ENCODE assay signal across 11 cellular contexts in genomic region chr19:42424345-42424707, GRCh38. TPM values are rescaled to one million over a fixed set of nuclear protein-coding genes. Genes with fewer than 3 reads are reported as not detected.
A peak's percentile ranks its signal among the peaks of the same experiment; 100 is the strongest.
DNase-seq lines count a peak whose midpoint lies in the region; ATAC-seq, FAIRE-seq and TF ChIP-seq lines count a peak whose summit lies in the region.
"Had no signal": no experiment of that assay in that cellular context is flagged by ENCODE, and none has a peak within 500 bp of the region (broad histone marks: within the 10 kb centered on the region; RNA-seq: fewer than 3 reads in every experiment).

No MANE protein-coding gene starts in this region.

- no peaks in the 10 kb centered on the region for H4K20me1 ChIP-seq in astrocyte (ENCODE audit: insufficient read depth, low read length)

- peaks cover 5% of the 10 kb centered on the region for H3K36me3 Mint-ChIP-seq in activated naive CD4-positive, alpha-beta T cell treated with anti-CD3 and anti-CD28 coated beads for 36 hours (ENCODE audit: low read depth)
- H3K36me3 Mint-ChIP-seq in astrocyte (ENCODE audit: low read depth, unreplicated experiment): peaks cover 3% of the 10 kb centered on the region
- peaks cover 3% of the 10 kb centered on the region for H3K36me3 Mint-ChIP-seq in memory B cell
- peaks cover 6% of the 10 kb centered on the region for H3K36me3 Mint-ChIP-seq in type B pancreatic cell

- CTCF ChIA-PET in activated naive CD4-positive, alpha-beta T cell treated with anti-CD3 and anti-CD28 coated beads for 36 hours (lab: Charles Lee): interaction anchor here (0.8 to 3.2 kb wide), 3 partner anchors 9 to 17 kb away, joined by 4 to 15 read pairs (median 12); no protein-coding TSS in a partner anchor

- DNase-seq in activated naive CD4-positive, alpha-beta T cell treated with anti-CD3 and anti-CD28 coated beads for 36 hours: no peak
- no peak for DNase-seq in activated naive CD4-positive, alpha-beta T cell (lab: John Stamatoyannopoulos, UW)
- no peak for DNase-seq in astrocyte (ENCODE audit: low read depth)
- DNase-seq in memory B cell (ENCODE audit: low spot score in 2 of 2): no peak
- no peak for DNase-seq in type B pancreatic cell (ENCODE audit: extremely low spot score, unreplicated experiment)
- no peak for DNase-seq in NCI-H2227 (lab: John Stamatoyannopoulos, UW; ENCODE audit: unreplicated experiment)

- no peaks in the 10 kb centered on the region for H3K36me3 ChIP-seq in astrocyte (ENCODE audit: insufficient read depth, low read length)
- H3K36me3 ChIP-seq: tibial nerve had no signal

- H3K9me3 Mint-ChIP-seq in activated naive CD4-positive, alpha-beta T cell treated with anti-CD3 and anti-CD28 coated beads for 36 hours: no peaks in the 10 kb centered on the region
- H3K9me3 Mint-ChIP-seq in astrocyte (ENCODE audit: unreplicated experiment): no peaks in the 10 kb centered on the region
- no peaks in the 10 kb centered on the region for H3K9me3 Mint-ChIP-seq in memory B cell
- H3K9me3 Mint-ChIP-seq in type B pancreatic cell: no peaks in the 10 kb centered on the region

- peaks cover 6% of the 10 kb centered on the region for H3K9me3 ChIP-seq in astrocyte (ENCODE audit: insufficient read depth, low read depth, low read length)
- H3K9me3 ChIP-seq: tibial nerve had no signal

- H3K79me2 ChIP-seq in astrocyte (ENCODE audit: insufficient read depth, low read length): no peaks in the 10 kb centered on the region

- H3K4me3 Mint-ChIP-seq in activated naive CD4-positive, alpha-beta T cell treated with anti-CD3 and anti-CD28 coated beads for 36 hours: peak overlapping the region; percentile 93
- no peak overlapping the region for H3K4me3 Mint-ChIP-seq in astrocyte (ENCODE audit: unreplicated experiment)
- peak overlapping the region; percentile 96 for H3K4me3 Mint-ChIP-seq in memory B cell
- H3K4me3 Mint-ChIP-seq in type B pancreatic cell: peak overlapping the region; percentile 97

- TF ChIP-seq CTCF in astrocyte (IDR thresholded peaks at IDR 0.05; ENCODE audit: insufficient read depth, low read depth, low read length) (no peak), type B pancreatic cell (conservative IDR thresholded peaks at IDR 0.05) (no peak)

- intact Hi-C loops in activated naive CD4-positive, alpha-beta T cell treated with anti-CD3 and anti-CD28 coated beads for 36 hours (cut with micrococcal nuclease): loop anchor here (5.0 kb wide), 2 partner anchors 97 to 317 kb away; partner anchors contain the start of gene MEGF8

- peak overlapping the region; percentile 68 for H3K4me3 ChIP-seq in astrocyte (ENCODE audit: insufficient read depth, low read depth, low read length)

- FAIRE-seq in astrocyte (lab: Jason Lieb, UNC): no peak
- FAIRE-seq: islet of Langerhans had no signal

- H3K4me1 ChIP-seq in astrocyte (ENCODE audit: insufficient read depth, low read length): peaks cover 10% of the 10 kb centered on the region

- peaks cover 2% of the 10 kb centered on the region for H3K27me3 ChIP-seq in astrocyte (ENCODE audit: insufficient read depth, low read length)

- peak overlapping the region; percentile 87 for H3K4me2 ChIP-seq in astrocyte (ENCODE audit: low read length)

- no peaks in the 10 kb centered on the region for H3K27me3 Mint-ChIP-seq in activated naive CD4-positive, alpha-beta T cell treated with anti-CD3 and anti-CD28 coated beads for 36 hours (ENCODE audit: low read depth)
- peaks cover 24% of the 10 kb centered on the region for H3K27me3 Mint-ChIP-seq in astrocyte (ENCODE audit: low read depth, unreplicated experiment)
- no peaks in the 10 kb centered on the region for H3K27me3 Mint-ChIP-seq in memory B cell
- peaks cover 7% of the 10 kb centered on the region for H3K27me3 Mint-ChIP-seq in type B pancreatic cell

- H3K9ac ChIP-seq in astrocyte (ENCODE audit: low read length): no peak overlapping the region

- no peak overlapping the region for H3K27ac Mint-ChIP-seq in activated naive CD4-positive, alpha-beta T cell treated with anti-CD3 and anti-CD28 coated beads for 36 hours
- no peak overlapping the region for H3K27ac Mint-ChIP-seq in astrocyte (ENCODE audit: unreplicated experiment)
- H3K27ac Mint-ChIP-seq in memory B cell: no peak overlapping the region
- H3K27ac Mint-ChIP-seq in type B pancreatic cell: no peak overlapping the region

- ATAC-seq in memory B cell (ENCODE audit: low read depth) (no peak), HG02588 (IDR thresholded peaks at IDR 0.05; ENCODE audit: unreplicated experiment) (no peak), HG03280 (IDR thresholded peaks at IDR 0.05; ENCODE audit: unreplicated experiment) (no peak)

- no peak overlapping the region for H3K27ac ChIP-seq in astrocyte (ENCODE audit: low read depth, low read length)

- peak overlapping the region; percentile 95 for H2AFZ ChIP-seq in astrocyte (ENCODE audit: low read depth, low read length)

- H3K4me1 Mint-ChIP-seq in activated naive CD4-positive, alpha-beta T cell treated with anti-CD3 and anti-CD28 coated beads for 36 hours (ENCODE audit: low read depth): peaks cover 32% of the 10 kb centered on the region
- H3K4me1 Mint-ChIP-seq in astrocyte (ENCODE audit: low read depth, unreplicated experiment): peaks cover 3% of the 10 kb centered on the region
- peaks cover 35% of the 10 kb centered on the region for H3K4me1 Mint-ChIP-seq in memory B cell
- H3K4me1 Mint-ChIP-seq in type B pancreatic cell (ENCODE audit: unreplicated experiment): peaks cover 28% of the 10 kb centered on the region

RNA-seq across cellular contexts. Expression of gene LIPE, which starts 2.9 kb away (rescaled TPM):
- total RNA-seq in activated naive CD4-positive, alpha-beta T cell treated with anti-CD3 and anti-CD28 coated beads for 36 hours: 10 to 100 TPM; 30.2 to 32.5 TPM
- 1.3 and 2.0 TPM in 2 replicates for total RNA-seq in astrocyte
- 6.9 and 17.9 TPM in 2 replicates for total RNA-seq in type B pancreatic cell (ENCODE audit: low replicate concordance)

RNA-seq across cellular contexts. Expression of gene CXCL17, which starts 18.4 kb away (rescaled TPM):
- total RNA-seq in activated naive CD4-positive, alpha-beta T cell treated with anti-CD3 and anti-CD28 coated beads for 36 hours: not detected
- total RNA-seq in astrocyte (not detected in 2 replicates), type B pancreatic cell (ENCODE audit: low replicate concordance) (1.0 and 3.2 TPM in 2 replicates)
- total RNA-seq: smooth muscle cell, tibial nerve had no signal

RNA-seq across cellular contexts. Expression of gene CNFN, which starts 34.2 kb away (rescaled TPM):
- total RNA-seq in activated naive CD4-positive, alpha-beta T cell treated with anti-CD3 and anti-CD28 coated beads for 36 hours: not detected
- 0.61 and 2.5 TPM in 2 replicates for total RNA-seq in astrocyte
- total RNA-seq in type B pancreatic cell (ENCODE audit: low replicate concordance): 3.3 and 5.6 TPM in 2 replicates
